ENCODE assay signal across 7 cellular contexts in genomic region chr17:45149669-45150603, GRCh38. TPM values are rescaled to one million over a fixed set of nuclear protein-coding genes. Genes with fewer than 3 reads are reported as not detected.
A peak's percentile ranks its signal among the peaks of the same experiment; 100 is the strongest.
DNase-seq lines count a peak whose midpoint lies in the region; ATAC-seq, FAIRE-seq and TF ChIP-seq lines count a peak whose summit lies in the region.

No MANE protein-coding gene starts in this region.

- H2AFZ ChIP-seq in endothelial cell of umbilical vein (ENCODE audit: low read depth, low read length) = no peak overlapping the region

- WGBS in suprapubic skin = 1% methylated on average over 50 of the region's 56 CpGs

- dilution Hi-C loops in endothelial cell of umbilical vein (cut with MboI; ENCODE audit: extremely low pct_ligation_motif_present, low sequenced_read_pairs) = no loop called here

- no peak for ATAC-seq in HG03520 (IDR thresholded peaks at IDR 0.05; ENCODE audit: unreplicated experiment)

- H3K4me1 ChIP-seq in endothelial cell of umbilical vein (ENCODE audit: control insufficient read depth, extremely low read depth, insufficient read depth, low read length) (peaks cover 24% of the 10 kb centered on the region), mononuclear cell (ENCODE audit: insufficient read depth, low read length) (peaks cover 56% of the 10 kb centered on the region), suprapubic skin (peaks cover 57% of the 10 kb centered on the region)

- H3K4me3 Mint-ChIP-seq in activated CD4-positive, alpha-beta memory T cell treated with anti-CD3 and anti-CD28 coated beads for 36 hours = peak overlapping the region; percentile 99

- DNase-seq in GM12864 (ENCODE audit: low read depth) (no peak), NB4 (ENCODE audit: low read depth) (peak; percentile 67), endothelial cell of umbilical vein (ENCODE audit: low read depth, low spot score) (peak; percentile 72), suprapubic skin (ENCODE audit: low spot score in 2 of 2) (peak; percentile 90)
- peak; percentile 64 for DNase-seq in activated CD4-positive, alpha-beta memory T cell treated with anti-CD3 and anti-CD28 coated beads for 36 hours

- no peak for TF ChIP-seq POLR2A in NB4 (IDR thresholded peaks at IDR 0.05; ENCODE audit: extremely low read depth, insufficient read length)
- peak; percentile 32 for TF ChIP-seq POLR2A in endothelial cell of umbilical vein (IDR thresholded peaks at IDR 0.05; ENCODE audit: low read depth, low read length)
- no peak for TF ChIP-seq POLR2A in suprapubic skin (IDR thresholded peaks at IDR 0.05)

- H4K20me1 ChIP-seq in endothelial cell of umbilical vein (replicated peaks; ENCODE audit: control insufficient read depth, extremely low read depth, insufficient read depth, low read length) = no peaks in the 10 kb centered on the region

- H3K36me3 Mint-ChIP-seq in activated CD4-positive, alpha-beta memory T cell treated with anti-CD3 and anti-CD28 coated beads for 36 hours = peaks cover 29% of the 10 kb centered on the region

- H3K36me3 ChIP-seq in endothelial cell of umbilical vein (ENCODE audit: control insufficient read depth in 2 of 2, extremely low read depth in 1 of 2, insufficient read depth in 2 of 2, low read length in 2 of 2) (no peaks in the 10 kb centered on the region), suprapubic skin (no peaks in the 10 kb centered on the region)

- H3K4me1 Mint-ChIP-seq in activated CD4-positive, alpha-beta memory T cell treated with anti-CD3 and anti-CD28 coated beads for 36 hours (ENCODE audit: low read depth) = peaks cover 33% of the 10 kb centered on the region

- H3K79me2 ChIP-seq in endothelial cell of umbilical vein (ENCODE audit: control insufficient read depth, insufficient read depth, low read length) = peaks cover 30% of the 10 kb centered on the region

- peak overlapping the region; percentile 100 for H3K27ac Mint-ChIP-seq in activated CD4-positive, alpha-beta memory T cell treated with anti-CD3 and anti-CD28 coated beads for 36 hours

- H3K27me3 ChIP-seq in endothelial cell of umbilical vein (ENCODE audit: control insufficient read depth in 2 of 2, insufficient read depth in 2 of 2, low read length in 2 of 2) (no peaks in the 10 kb centered on the region), mononuclear cell (ENCODE audit: insufficient read depth, low read length) (no peaks in the 10 kb centered on the region), suprapubic skin (no peaks in the 10 kb centered on the region)

- TF ChIP-seq CTCF in GM12864 (IDR thresholded peaks at IDR 0.05; ENCODE audit: low read depth, low read length, missing control alignments) (no peak), NB4 (IDR thresholded peaks at IDR 0.05; ENCODE audit: low read depth, low read length) (no peak), endothelial cell of umbilical vein (IDR thresholded peaks at IDR 0.05; ENCODE audit: extremely low read depth in 1 of 2, insufficient read depth in 1 of 2, low read depth in 1 of 2, low read length in 2 of 2) (no peak), suprapubic skin (IDR thresholded peaks at IDR 0.05) (no peak)

- peak overlapping the region; percentile 85 for H3K4me2 ChIP-seq in endothelial cell of umbilical vein (ENCODE audit: insufficient read depth, low read length)

- TF ChIP-seq EP300 in suprapubic skin (IDR thresholded peaks at IDR 0.05) = no peak

- H3K9me3 ChIP-seq in endothelial cell of umbilical vein (replicated peaks; ENCODE audit: control insufficient read depth, insufficient read depth, low read length) (no peaks in the 10 kb centered on the region), mononuclear cell (ENCODE audit: low read depth, low read length) (no peaks in the 10 kb centered on the region), suprapubic skin (no peaks in the 10 kb centered on the region)

- H3K9me1 ChIP-seq in endothelial cell of umbilical vein (replicated peaks; ENCODE audit: control insufficient read depth, extremely low read depth, insufficient read depth, low read length) = no peaks in the 10 kb centered on the region

- BruUV-seq in endothelial cell of umbilical vein (replicated peaks; lab: Mats Ljungman, UMichigan) = no TSS peak

- FAIRE-seq in endothelial cell of umbilical vein (lab: Jason Lieb, UNC) = peak; percentile 69

- H3K27ac ChIP-seq in endothelial cell of umbilical vein (ENCODE audit: insufficient read depth, low read depth, low read length) = peak overlapping the region; percentile 42
- H3K27ac ChIP-seq in suprapubic skin = peak overlapping the region; percentile 100

- intact Hi-C loops in activated CD4-positive, alpha-beta memory T cell treated with anti-CD3 and anti-CD28 coated beads for 36 hours (cut with micrococcal nuclease) = loop anchor here (1.0 to 10.0 kb wide), 5 partner anchors 23 to 945 kb away; partner anchors contain the start of gene NMT1
- intact Hi-C loops in endothelial cell of umbilical vein (cut with micrococcal nuclease) = loop anchor here (1.0 to 10.0 kb wide), 3 partner anchors 48 to 225 kb away; partner anchors contain the start of gene MAP3K14

- no peaks in the 10 kb centered on the region for H3K9me3 Mint-ChIP-seq in activated CD4-positive, alpha-beta memory T cell treated with anti-CD3 and anti-CD28 coated beads for 36 hours

- H3K9ac ChIP-seq in endothelial cell of umbilical vein (replicated peaks; ENCODE audit: extremely low read depth, insufficient read depth, low read length) = peak overlapping the region; percentile 62

- H3K4me3 ChIP-seq in GM12864 (ENCODE audit: low read depth, low read length) (peak overlapping the region; percentile 74), NB4 (ENCODE audit: low read depth, low read length) (peak overlapping the region; percentile 86), endothelial cell of umbilical vein (replicated peaks in 1 of 3; ENCODE audit: insufficient read depth in 1 of 3, low read depth in 1 of 3, low read length in 3 of 3) (peak overlapping the region; percentile 68 to 95 (median 90)), mononuclear cell (ENCODE audit: low read length) (peak overlapping the region; percentile 64), suprapubic skin (peak overlapping the region; percentile 76)

- POLR2A ChIA-PET in activated CD4-positive, alpha-beta memory T cell treated with anti-CD3 and anti-CD28 coated beads for 36 hours (lab: Charles Lee) = interaction anchor here (0.6 to 6.1 kb wide), 16 partner anchors 10 to 650 kb away, joined by 3 to 217 read pairs (median 6); partner anchors contain the start of genes ACBD4, FMNL1, HEXIM2 and MAP3K14
- POLR2A ChIA-PET in endothelial cell of umbilical vein (lab: Charles Lee) = interaction anchor here (1.0 to 6.1 kb wide), 11 partner anchors 8 to 251 kb away, joined by 3 to 189 read pairs (median 7); partner anchors contain the start of genes ACBD4, HEXIM2, MAP3K14 and NMT1

- H3K27me3 Mint-ChIP-seq in activated CD4-positive, alpha-beta memory T cell treated with anti-CD3 and anti-CD28 coated beads for 36 hours = no peaks in the 10 kb centered on the region

- CTCF ChIA-PET in activated CD4-positive, alpha-beta memory T cell treated with anti-CD3 and anti-CD28 coated beads for 36 hours (lab: Charles Lee) = interaction anchor here (0.7 to 11.2 kb wide), 17 partner anchors 12 to 236 kb away, joined by 3 to 316 read pairs (median 9); partner anchors contain the start of genes ACBD4, DCAKD, HEXIM2 and PLCD3
- CTCF ChIA-PET in endothelial cell of umbilical vein (lab: Charles Lee) = interaction anchor here (0.8 to 10.4 kb wide), 20 partner anchors 9 to 166 kb away, joined by 3 to 393 read pairs (median 6); partner anchors contain the start of genes ACBD4, HEXIM2 and MAP3K14

RNA-seq across cellular contexts. Expression of gene HEXIM1, which starts 1.7 kb away (rescaled TPM):
- total RNA-seq in activated CD4-positive, alpha-beta memory T cell treated with anti-CD3 and anti-CD28 coated beads for 36 hours = 10 to 100 TPM; 24.9 to 25.4 TPM
- total RNA-seq in endothelial cell of umbilical vein (20.0 and 20.6 TPM in 2 replicates), mononuclear cell (17.9 TPM), suprapubic skin (10 to 100 TPM; 23.1 to 35.6 (median 27.8) TPM)
- polyA plus RNA-seq in endothelial cell of umbilical vein = 5.0 and 7.0 TPM in 2 replicates
- polyA plus RNA-seq in endothelial cell of umbilical vein (2011; cell fraction: cytosol; rRNA removed) = 8.9 and 10.3 TPM in 2 replicates
- 8.1 and 8.9 TPM in 2 replicates for polyA plus RNA-seq in endothelial cell of umbilical vein (2011; cell fraction: nucleus; rRNA removed)
- 11.3 and 14.3 TPM in 2 replicates for polyA plus RNA-seq in endothelial cell of umbilical vein (2012)
- polyA minus RNA-seq in endothelial cell of umbilical vein = 3.7 and 5.7 TPM in 2 replicates
- polyA minus RNA-seq in endothelial cell of umbilical vein (2011; cell fraction: cytosol; rRNA and poly(A)+ RNA removed) = 12.7 TPM
- 3.8 and 4.3 TPM in 2 replicates for polyA minus RNA-seq in endothelial cell of umbilical vein (2011; cell fraction: nucleus; rRNA and poly(A)+ RNA removed)

RNA-seq across cellular contexts. Expression of gene HEXIM2, which starts 11.7 kb away (rescaled TPM):
- total RNA-seq in activated CD4-positive, alpha-beta memory T cell treated with anti-CD3 and anti-CD28 coated beads for 36 hours = 1 to 10 TPM; 5.3 to 5.6 TPM
- 3.8 and 4.3 TPM in 2 replicates for total RNA-seq in endothelial cell of umbilical vein
- polyA plus RNA-seq in endothelial cell of umbilical vein = 2.9 and 3.7 TPM in 2 replicates
- 2.9 and 3.4 TPM in 2 replicates for polyA plus RNA-seq in endothelial cell of umbilical vein (2011; cell fraction: cytosol; rRNA removed)
- polyA plus RNA-seq in endothelial cell of umbilical vein (2011; cell fraction: nucleus; rRNA removed) = 2.9 and 3.1 TPM in 2 replicates
- polyA plus RNA-seq in endothelial cell of umbilical vein (2012) = 3.1 TPM in 2 replicates
- polyA minus RNA-seq in endothelial cell of umbilical vein = 0.92 and 1.4 TPM in 2 replicates
- 8.0 TPM for polyA minus RNA-seq in endothelial cell of umbilical vein (2011; cell fraction: cytosol; rRNA and poly(A)+ RNA removed)
- 0.58 and 0.96 TPM in 2 replicates for polyA minus RNA-seq in endothelial cell of umbilical vein (2011; cell fraction: nucleus; rRNA and poly(A)+ RNA removed)
- total RNA-seq in mononuclear cell = 3.4 TPM
- total RNA-seq in suprapubic skin = 10 to 100 TPM in 1 of 4 donors, 1 to 10 TPM in 3; 2.2 to 10.4 (median 4.4) TPM

RNA-seq across cellular contexts. Expression of gene ACBD4, which starts 14.4 kb away (rescaled TPM):
- 10 to 100 TPM; 12.5 to 13.8 TPM for total RNA-seq in activated CD4-positive, alpha-beta memory T cell treated with anti-CD3 and anti-CD28 coated beads for 36 hours
- total RNA-seq in endothelial cell of umbilical vein (6.7 and 7.5 TPM in 2 replicates), mononuclear cell (6.9 TPM), suprapubic skin (10 to 100 TPM in 2 of 4 donors, 1 to 10 TPM in 2; 6.2 to 37.7 (median 10.9) TPM)
- polyA plus RNA-seq in endothelial cell of umbilical vein = 4.5 and 4.7 TPM in 2 replicates
- 2.6 and 3.8 TPM in 2 replicates for polyA plus RNA-seq in endothelial cell of umbilical vein (2011; cell fraction: cytosol; rRNA removed)
- polyA plus RNA-seq in endothelial cell of umbilical vein (2011; cell fraction: nucleus; rRNA removed) = 13.7 and 19.5 TPM in 2 replicates
- polyA plus RNA-seq in endothelial cell of umbilical vein (2012) = 3.1 and 6.8 TPM in 2 replicates
- polyA minus RNA-seq in endothelial cell of umbilical vein = 3.7 and 5.2 TPM in 2 replicates
- 4.2 TPM for polyA minus RNA-seq in endothelial cell of umbilical vein (2011; cell fraction: cytosol; rRNA and poly(A)+ RNA removed)
- 5.5 and 7.2 TPM in 2 replicates for polyA minus RNA-seq in endothelial cell of umbilical vein (2011; cell fraction: nucleus; rRNA and poly(A)+ RNA removed)

RNA-seq across cellular contexts. Expression of gene PLCD3, which starts 17.6 kb away (rescaled TPM):
- 1 to 10 TPM; 4.3 to 4.4 TPM for total RNA-seq in activated CD4-positive, alpha-beta memory T cell treated with anti-CD3 and anti-CD28 coated beads for 36 hours
- 35.0 and 43.1 TPM in 2 replicates for total RNA-seq in endothelial cell of umbilical vein
- polyA plus RNA-seq in endothelial cell of umbilical vein = 30.4 and 42.0 TPM in 2 replicates
- polyA plus RNA-seq in endothelial cell of umbilical vein (2011; cell fraction: cytosol; rRNA removed) = 25.0 and 32.8 TPM in 2 replicates
- polyA plus RNA-seq in endothelial cell of umbilical vein (2011; cell fraction: nucleus; rRNA removed) = 21.4 and 26.3 TPM in 2 replicates
- polyA plus RNA-seq in endothelial cell of umbilical vein (2012) = 33.1 and 40.7 TPM in 2 replicates
- polyA minus RNA-seq in endothelial cell of umbilical vein = 22.5 and 38.7 TPM in 2 replicates
- polyA minus RNA-seq in endothelial cell of umbilical vein (2011; cell fraction: cytosol; rRNA and poly(A)+ RNA removed) = 81.3 TPM
- 7.3 and 14.1 TPM in 2 replicates for polyA minus RNA-seq in endothelial cell of umbilical vein (2011; cell fraction: nucleus; rRNA and poly(A)+ RNA removed)
- 1.9 TPM for total RNA-seq in mononuclear cell
- 10 to 100 TPM; 44.7 to 87.1 (median 58.3) TPM for total RNA-seq in suprapubic skin
